ENCODE assay signal across 1 cellular context in genomic region chr22:50302564-50302963, GRCh38.
TF ChIP-seq lines count a peak whose summit lies in the region.

No MANE protein-coding gene starts in this region.

TF ChIP-seq in HepG2, 621 proteins besides CTCF, POLR2A, EP300 and RAD21:
- TF ChIP-seq ZNF275 (CRISPR knock-in tag; IDR thresholded peaks at IDR 0.05; ENCODE audit: borderline replicate concordance): no peak
- no peak for TF ChIP-seq ZNF7 (CRISPR knock-in tag; IDR thresholded peaks at IDR 0.05)
- TF ChIP-seq RBFOX2 (IDR thresholded peaks at IDR 0.05; ENCODE audit: low read depth, low read length): 0 out of 2 replicates have a peak, but pooled peaks have one; percentile 20
- TF ChIP-seq ZNF296 (CRISPR knock-in tag; conservative IDR thresholded peaks at IDR 0.05): no peak
